14 cellular contexts compared by ENCODE assay signal in genomic region chr2:238155051-238155760, GRCh38. TPM values are rescaled to one million over a fixed set of nuclear protein-coding genes. Genes with fewer than 3 reads are reported as not detected.
DNase-seq lines count a peak whose midpoint lies in the region; ATAC-seq and TF ChIP-seq lines count a peak whose summit lies in the region.
"Had no signal": no experiment of that assay in that cellular context is flagged by ENCODE, and none has a peak within 500 bp of the region (broad histone marks: within the 10 kb centered on the region; RNA-seq: fewer than 3 reads in every experiment).

No MANE protein-coding gene starts in this region.

- CTCF ChIA-PET in activated CD4-positive, alpha-beta T cell treated with anti-CD3 and anti-CD28 coated beads, Interleukin-2, amount 10 ng/mL, durations not matched to agents 7 days and 5 days (lab: Charles Lee) = no interaction called here

- intact Hi-C loops in mucosa of descending colon (cut with DNase I, micrococcal nuclease) = no loop called here

- H3K9me3 Mint-ChIP-seq in activated CD4-positive, alpha-beta T cell treated with anti-CD3 and anti-CD28 coated beads, Interleukin-2, amount 10 ng/mL, durations not matched to agents 7 days and 5 days = no peaks in the 10 kb centered on the region

- H3K4me1 ChIP-seq in mucosa of descending colon (ENCODE audit: low read depth) = peaks cover 13% of the 10 kb centered on the region

- TF ChIP-seq CTCF in fibroblast of mammary gland (conservative IDR thresholded peaks at IDR 0.05; ENCODE audit: control insufficient read depth, insufficient read depth, low read depth, low read length) = no peak
- TF ChIP-seq CTCF in mucosa of descending colon (IDR thresholded peaks at IDR 0.05) = no peak

- peaks cover 8% of the 10 kb centered on the region for H3K27me3 Mint-ChIP-seq in activated CD4-positive, alpha-beta T cell treated with anti-CD3 and anti-CD28 coated beads, Interleukin-2, amount 10 ng/mL, durations not matched to agents 7 days and 5 days

- no peaks in the 10 kb centered on the region for H3K9me3 ChIP-seq in mucosa of descending colon

- H3K4me3 Mint-ChIP-seq in activated CD4-positive, alpha-beta T cell treated with anti-CD3 and anti-CD28 coated beads, Interleukin-2, amount 10 ng/mL, durations not matched to agents 7 days and 5 days = no peak overlapping the region

- no peak overlapping the region for H3K27ac Mint-ChIP-seq in activated CD4-positive, alpha-beta T cell treated with anti-CD3 and anti-CD28 coated beads, Interleukin-2, amount 10 ng/mL, durations not matched to agents 7 days and 5 days

- ATAC-seq in mucosa of descending colon (peak; percentile 25), GM19035 (IDR thresholded peaks at IDR 0.05; ENCODE audit: unreplicated experiment) (no peak)

- DNase-seq in ACHN (peak; percentile 96), LHCN-M2 (ENCODE audit: low read depth) (peak; percentile 69), fibroblast of mammary gland (ENCODE audit: low read depth) (peak; percentile 84), mucosa of descending colon (peak in 2 of 3 donors; percentile 40 to 54), NCI-H2107 treated with DMSO at 0.1 percent for 48 hours (lab: John Stamatoyannopoulos, UW; ENCODE audit: unreplicated experiment) (no peak), anterior cingulate cortex (lab: John Stamatoyannopoulos, UW) (no peak)
- DNase-seq in activated CD4-positive, alpha-beta T cell treated with anti-CD3 and anti-CD28 coated beads, Interleukin-2, amount 10 ng/mL, durations not matched to agents 7 days and 5 days = no peak
- DNase-seq: amygdala, NCI-H1417, NCI-H774, SIG-M5, trophoblast cell had no signal

- H3K4me3 ChIP-seq in fibroblast of mammary gland (ENCODE audit: control insufficient read depth, low read depth, low read length) (no peak overlapping the region), mucosa of descending colon (no peak overlapping the region)

- in situ Hi-C loops in ACHN (cut with HindIII; ENCODE audit: low pct_ligation_motif_present, low pct_unique_long_range_greater_than_20kb, low sequenced_read_pairs) = no loop called here

- peaks cover 5% of the 10 kb centered on the region for H3K4me1 Mint-ChIP-seq in activated CD4-positive, alpha-beta T cell treated with anti-CD3 and anti-CD28 coated beads, Interleukin-2, amount 10 ng/mL, durations not matched to agents 7 days and 5 days

- no peaks in the 10 kb centered on the region for H3K36me3 Mint-ChIP-seq in activated CD4-positive, alpha-beta T cell treated with anti-CD3 and anti-CD28 coated beads, Interleukin-2, amount 10 ng/mL, durations not matched to agents 7 days and 5 days (ENCODE audit: low read depth)

- H3K36me3 ChIP-seq in mucosa of descending colon (ENCODE audit: low read depth) = no peaks in the 10 kb centered on the region

- POLR2A ChIA-PET in activated CD4-positive, alpha-beta T cell treated with anti-CD3 and anti-CD28 coated beads, Interleukin-2, amount 10 ng/mL, durations not matched to agents 7 days and 5 days (lab: Charles Lee) = no interaction called here

RNA-seq across cellular contexts. Expression of gene ERFE, which starts 3.6 kb away (rescaled TPM):
- total RNA-seq in LHCN-M2 (2014; rRNA removed) = 24.2 and 25.6 TPM in 2 replicates
- polyA plus RNA-seq in LHCN-M2 (2012) = 15.3 TPM
- under 1 TPM; 0.38 to 0.58 (median 0.51) TPM for total RNA-seq in mucosa of descending colon
- total RNA-seq in activated CD4-positive, alpha-beta T cell treated with anti-CD3 and anti-CD28 coated beads, Interleukin-2, amount 10 ng/mL, durations not matched to agents 7 days and 5 days = not detected

RNA-seq across cellular contexts. Expression of gene KLHL30, which starts 16.7 kb away (rescaled TPM):
- total RNA-seq in LHCN-M2 (2014; rRNA removed) (0.96 and 2.1 TPM in 2 replicates), mucosa of descending colon (1 to 10 TPM in 1 of 3 donors, under 1 TPM in 2; 0.17 to 1.1 (median 0.24) TPM)
- 8.0 TPM for polyA plus RNA-seq in LHCN-M2 (2012)
- not detected for total RNA-seq in activated CD4-positive, alpha-beta T cell treated with anti-CD3 and anti-CD28 coated beads, Interleukin-2, amount 10 ng/mL, durations not matched to agents 7 days and 5 days
- total RNA-seq: A673 had no signal

RNA-seq across cellular contexts. Expression of gene ILKAP, which starts 48.3 kb away (rescaled TPM):
- total RNA-seq in LHCN-M2 (2014; rRNA removed) (16.0 and 22.9 TPM in 2 replicates), mucosa of descending colon (10 to 100 TPM; 33.2 to 55.7 (median 39.9) TPM)
- polyA plus RNA-seq in LHCN-M2 (2012) = 30.7 TPM
- total RNA-seq in activated CD4-positive, alpha-beta T cell treated with anti-CD3 and anti-CD28 coated beads, Interleukin-2, amount 10 ng/mL, durations not matched to agents 7 days and 5 days = 10 to 100 TPM; 59.1 to 63.2 TPM

RNA-seq across cellular contexts. Expression of gene ESPNL, which starts 55.1 kb away (rescaled TPM):
- 9.7 and 14.2 TPM in 2 replicates for total RNA-seq in LHCN-M2 (2014; rRNA removed)
- 4.4 TPM for polyA plus RNA-seq in LHCN-M2 (2012)
- under 1 TPM; 0.23 to 0.63 (median 0.47) TPM for total RNA-seq in mucosa of descending colon
- under 1 TPM in 1 of 2 experiments, not detected in 1; 0.05 TPM for total RNA-seq in activated CD4-positive, alpha-beta T cell treated with anti-CD3 and anti-CD28 coated beads, Interleukin-2, amount 10 ng/mL, durations not matched to agents 7 days and 5 days

Comparison
In these comparisons a context has a peak if more than half of its experiments do, and no peak if none do; other contexts are left out.
1. DNase-seq: peak in ACHN (single experiment), LHCN-M2 (single experiment), fibroblast of mammary gland (single experiment) and mucosa of descending colon (2 of 3); none in NCI-H2107 treated with DMSO at 0.1 percent for 48 hours (single experiment), anterior cingulate cortex (0 of 58) and activated CD4-positive, alpha-beta T cell treated with anti-CD3 and anti-CD28 coated beads, Interleukin-2, amount 10 ng/mL, durations not matched to agents 7 days and 5 days (single experiment).
2. RNA of gene ERFE, which starts 3.6 kb away (total RNA-seq): 24.2 to 25.6 TPM in LHCN-M2; 0.38 to 0.58 TPM in mucosa of descending colon and not detected in activated CD4-positive, alpha-beta T cell treated with anti-CD3 and anti-CD28 coated beads, Interleukin-2, amount 10 ng/mL, durations not matched to agents 7 days and 5 days; every median in the first group is over 10 times any median in the second.